In genomic region chrX:20267599-20267923, GRCh38 we compare ENCODE assay signal across 8 cellular contexts. TPM values are rescaled to one million over a fixed set of nuclear protein-coding genes. Genes with fewer than 3 reads are reported as not detected.
DNase-seq lines count a peak whose midpoint lies in the region; FAIRE-seq and TF ChIP-seq lines count a peak whose summit lies in the region.

No MANE protein-coding gene starts in this region.

- H3K4me3 ChIP-seq in bronchial epithelial cell (ENCODE audit: low read depth, low read length) = peak overlapping the region; percentile 66
- peak overlapping the region; percentile 78 for H3K4me3 ChIP-seq in urinary bladder (ENCODE audit: low read depth, low read length)

- 0% methylated on average over 15 of the region's 15 CpGs for WGBS in urinary bladder

- H3K36me3 Mint-ChIP-seq in activated naive CD4-positive, alpha-beta T cell treated with anti-CD3 and anti-CD28 coated beads, Interleukin-2, amount 10 ng/mL, durations not matched to agents 7 days and 5 days = peaks cover 4% of the 10 kb centered on the region
- H3K36me3 Mint-ChIP-seq in mesothelial cell of epicardium = no peaks in the 10 kb centered on the region

- H3K9me3 Mint-ChIP-seq in activated naive CD4-positive, alpha-beta T cell treated with anti-CD3 and anti-CD28 coated beads, Interleukin-2, amount 10 ng/mL, durations not matched to agents 7 days and 5 days = no peaks in the 10 kb centered on the region
- no peaks in the 10 kb centered on the region for H3K9me3 Mint-ChIP-seq in mesothelial cell of epicardium

- FAIRE-seq in bronchial epithelial cell (lab: Jason Lieb, UNC) = no peak

- no peaks in the 10 kb centered on the region for H3K27me3 ChIP-seq in bronchial epithelial cell (ENCODE audit: control insufficient read depth, insufficient read depth, low read length)

- H3K4me1 ChIP-seq in urinary bladder (ENCODE audit: insufficient read depth) = no peaks in the 10 kb centered on the region

- H3K4me1 Mint-ChIP-seq in activated naive CD4-positive, alpha-beta T cell treated with anti-CD3 and anti-CD28 coated beads, Interleukin-2, amount 10 ng/mL, durations not matched to agents 7 days and 5 days = peaks cover 19% of the 10 kb centered on the region
- H3K4me1 Mint-ChIP-seq in mesothelial cell of epicardium = peaks cover 26% of the 10 kb centered on the region

- CTCF ChIA-PET in activated naive CD4-positive, alpha-beta T cell treated with anti-CD3 and anti-CD28 coated beads, Interleukin-2, amount 10 ng/mL, durations not matched to agents 7 days and 5 days (lab: Charles Lee) = interaction anchor here (1.2 kb wide), 1 partner anchor 16 kb away, joined by 3 read pairs; no protein-coding TSS in a partner anchor

- no peak overlapping the region for H3K27ac ChIP-seq in urinary bladder (ENCODE audit: low read depth)

- peak overlapping the region; percentile 86 for H3K4me3 Mint-ChIP-seq in activated naive CD4-positive, alpha-beta T cell treated with anti-CD3 and anti-CD28 coated beads, Interleukin-2, amount 10 ng/mL, durations not matched to agents 7 days and 5 days
- H3K4me3 Mint-ChIP-seq in mesothelial cell of epicardium = peak overlapping the region; percentile 87

- DNase-seq in activated naive CD4-positive, alpha-beta T cell treated with anti-CD3 and anti-CD28 coated beads, Interleukin-2, amount 10 ng/mL, durations not matched to agents 7 days and 5 days = no peak
- no peak for DNase-seq in activated naive CD4-positive, alpha-beta T cell treated with anti-CD3 and anti-CD28 coated beads, Interleukin-2, amount 50 U/mL, for 16 hours
- no peak for DNase-seq in bronchial epithelial cell (ENCODE audit: low read depth)
- no peak for DNase-seq in mesothelial cell of epicardium (ENCODE audit: low spot score in 2 of 2, unreplicated experiment in 2 of 2)
- DNase-seq in NCI-H1105 (lab: John Stamatoyannopoulos, UW) = no peak
- no peak for DNase-seq in NCI-H2081 (lab: John Stamatoyannopoulos, UW)
- DNase-seq in AG20443 (ENCODE audit: low spot score) = no peak

- peaks cover 20% of the 10 kb centered on the region for H3K27me3 Mint-ChIP-seq in activated naive CD4-positive, alpha-beta T cell treated with anti-CD3 and anti-CD28 coated beads, Interleukin-2, amount 10 ng/mL, durations not matched to agents 7 days and 5 days
- H3K27me3 Mint-ChIP-seq in mesothelial cell of epicardium (ENCODE audit: low read depth) = no peaks in the 10 kb centered on the region

- no peak for TF ChIP-seq CTCF in bronchial epithelial cell (IDR thresholded peaks at IDR 0.05; ENCODE audit: insufficient read depth, low read length, severe bottlenecking)
- TF ChIP-seq CTCF in mesothelial cell of epicardium (IDR thresholded peaks at IDR 0.05; ENCODE audit: unreplicated experiment) = no peak

- H3K36me3 ChIP-seq in bronchial epithelial cell (ENCODE audit: control insufficient read depth, insufficient read depth, low read length) = no peaks in the 10 kb centered on the region
- H3K36me3 ChIP-seq in urinary bladder (ENCODE audit: insufficient read depth) = no peaks in the 10 kb centered on the region

- H3K27ac Mint-ChIP-seq in activated naive CD4-positive, alpha-beta T cell treated with anti-CD3 and anti-CD28 coated beads, Interleukin-2, amount 10 ng/mL, durations not matched to agents 7 days and 5 days = peak overlapping the region; percentile 95
- H3K27ac Mint-ChIP-seq in mesothelial cell of epicardium = peak overlapping the region; percentile 92

RNA-seq across cellular contexts. Expression of gene RPS6KA3, which starts 0.9 kb away (rescaled TPM):
- total RNA-seq in bronchial epithelial cell (49.5 and 68.4 TPM in 2 replicates), mesothelial cell of epicardium (41.6 to 42.6 TPM (median 42.3 TPM) in 3 replicates), urinary bladder (65.8 TPM)
- polyA plus RNA-seq in urinary bladder = 20.2 TPM
